ENCODE assay signal across 8 cellular contexts in the genomic region with DNA sequence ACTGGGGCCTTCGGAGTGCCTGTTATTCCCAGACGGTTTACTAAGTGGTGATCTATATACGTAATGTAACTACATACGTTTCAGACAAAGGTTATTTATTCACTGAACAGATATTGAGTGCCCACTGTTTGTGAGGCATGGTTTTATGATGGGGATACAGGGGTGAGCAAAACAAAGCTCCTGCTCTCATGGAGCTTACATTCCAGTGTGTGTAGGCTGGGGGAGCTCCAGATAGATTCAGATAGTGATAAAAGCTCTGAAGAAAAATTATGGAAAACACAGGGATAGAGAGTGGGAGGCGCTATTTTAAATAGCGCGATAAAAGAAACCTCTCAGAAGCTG. TPM values are rescaled to one million over a fixed set of nuclear protein-coding genes. Genes with fewer than 3 reads are reported as not detected.
DNase-seq lines count a peak whose midpoint lies in the region; ATAC-seq and TF ChIP-seq lines count a peak whose summit lies in the region.

No MANE protein-coding gene starts in this region.

- intact Hi-C loops in HCT116 (cut with micrococcal nuclease): no loop called here
- intact Hi-C loops in activated CD4-positive, alpha-beta memory T cell treated with anti-CD3 and anti-CD28 coated beads for 36 hours (cut with micrococcal nuclease): loop anchor here (2.0 kb wide), 1 partner anchor 814 kb away; a partner anchor contains a TSS
- intact Hi-C loops in posterior vena cava (cut with DNase I): loop anchor here in 1 of 2 donors (10.0 kb wide), 1 partner anchor 1130 kb away; no protein-coding TSS in a partner anchor

- H3K4me3 Mint-ChIP-seq in activated CD4-positive, alpha-beta memory T cell treated with anti-CD3 and anti-CD28 coated beads for 36 hours: peak overlapping the region; percentile 97
- H3K4me3 Mint-ChIP-seq in stimulated activated naive CD8-positive, alpha-beta T cell treated with anti-CD3 and anti-CD28 coated beads, Interleukin-15, Interleukin-2, amounts not matched to agents 100 ng/mL and 50 ng/mL, for 24 hours: peak overlapping the region; percentile 96

- POLR2A ChIA-PET in HCT116 (lab: Charles Lee): interaction anchor here (0.7 to 1.5 kb wide), 4 partner anchors 24 to 494 kb away, joined by 3 to 4 read pairs (median 3); no protein-coding TSS in a partner anchor
- POLR2A ChIA-PET in activated CD4-positive, alpha-beta memory T cell treated with anti-CD3 and anti-CD28 coated beads for 36 hours (lab: Charles Lee): interaction anchor here (1.1 to 1.2 kb wide), 3 partner anchors 9 to 95 kb away, joined by 3 to 4 read pairs (median 3); no protein-coding TSS in a partner anchor

- no peaks in the 10 kb centered on the region for H3K27me3 Mint-ChIP-seq in activated CD4-positive, alpha-beta memory T cell treated with anti-CD3 and anti-CD28 coated beads for 36 hours
- no peaks in the 10 kb centered on the region for H3K27me3 Mint-ChIP-seq in stimulated activated naive CD8-positive, alpha-beta T cell treated with anti-CD3 and anti-CD28 coated beads, Interleukin-15, Interleukin-2, amounts not matched to agents 100 ng/mL and 50 ng/mL, for 24 hours

- DNase-seq in HCT116 (ENCODE audit: low read depth, low spot score): no peak
- DNase-seq in activated CD4-positive, alpha-beta memory T cell treated with anti-CD3 and anti-CD28 coated beads for 36 hours: no peak
- DNase-seq in NCI-H187 (lab: John Stamatoyannopoulos, UW): no peak
- DNase-seq in cerebellum (ENCODE audit: low spot score): no peak
- no peak for DNase-seq in posterior vena cava (ENCODE audit: low spot score)

- H3K4me2 ChIP-seq in HCT116 (ENCODE audit: low read length): peak overlapping the region; percentile 92

- peaks cover 11 to 17% of the 10 kb centered on the region in 2 experiments for H3K4me1 ChIP-seq in HCT116 (ENCODE audit: control insufficient read depth in 1 of 2, insufficient read depth in 2 of 2, low read length in 2 of 2)
- peaks cover 10% of the 10 kb centered on the region for H3K4me1 ChIP-seq in iPS-15b (ENCODE audit: control insufficient read depth, insufficient read depth, low read length)

- TF ChIP-seq POLR2A in HCT116 (IDR thresholded peaks at IDR 0.05; ENCODE audit: borderline replicate concordance, extremely low read depth, insufficient read depth, insufficient read length): no peak

- H3K9me2 ChIP-seq in HCT116 (ENCODE audit: insufficient read depth): no peaks in the 10 kb centered on the region

- H2AFZ ChIP-seq in HCT116 (ENCODE audit: low read depth, low read length, poor library complexity, severe bottlenecking): peak overlapping the region; percentile 36

- H3K36me3 ChIP-seq in HCT116 (ENCODE audit: control insufficient read depth in 1 of 2, insufficient read depth in 2 of 2, low read length in 2 of 2): no peaks in the 10 kb centered on the region
- H3K36me3 ChIP-seq in iPS-15b (ENCODE audit: control insufficient read depth, insufficient read depth, low read length): no peaks in the 10 kb centered on the region

- no peaks in the 10 kb centered on the region for H4K20me1 ChIP-seq in HCT116 (ENCODE audit: insufficient read depth)

- H3K27ac Mint-ChIP-seq in activated CD4-positive, alpha-beta memory T cell treated with anti-CD3 and anti-CD28 coated beads for 36 hours: peak overlapping the region; percentile 96
- peak overlapping the region; percentile 98 for H3K27ac Mint-ChIP-seq in stimulated activated naive CD8-positive, alpha-beta T cell treated with anti-CD3 and anti-CD28 coated beads, Interleukin-15, Interleukin-2, amounts not matched to agents 100 ng/mL and 50 ng/mL, for 24 hours

- TF ChIP-seq RAD21 in HCT116 (IDR thresholded peaks at IDR 0.05; ENCODE audit: low read depth): peak; percentile 20; the same call in 1 of the 2 replicates

- no peaks in the 10 kb centered on the region for H3K9me3 Mint-ChIP-seq in activated CD4-positive, alpha-beta memory T cell treated with anti-CD3 and anti-CD28 coated beads for 36 hours
- H3K9me3 Mint-ChIP-seq in stimulated activated naive CD8-positive, alpha-beta T cell treated with anti-CD3 and anti-CD28 coated beads, Interleukin-15, Interleukin-2, amounts not matched to agents 100 ng/mL and 50 ng/mL, for 24 hours: no peaks in the 10 kb centered on the region

- RAD21 ChIA-PET in HCT116 (lab: Charles Lee; ENCODE audit: low non-redundant PET in 1 of 2, low total read pairs in 2 of 2, uncharacterized antibody in 2 of 2, unreplicated experiment in 2 of 2): interaction anchor here in 1 of 2 experiments (0.6 to 1.0 kb wide), 2 partner anchors 479 to 706 kb away, joined by 3 read pairs; no protein-coding TSS in a partner anchor

- peaks cover 33% of the 10 kb centered on the region for H3K4me1 Mint-ChIP-seq in activated CD4-positive, alpha-beta memory T cell treated with anti-CD3 and anti-CD28 coated beads for 36 hours (ENCODE audit: low read depth)
- H3K4me1 Mint-ChIP-seq in stimulated activated naive CD8-positive, alpha-beta T cell treated with anti-CD3 and anti-CD28 coated beads, Interleukin-15, Interleukin-2, amounts not matched to agents 100 ng/mL and 50 ng/mL, for 24 hours (ENCODE audit: low read depth): peaks cover 35% of the 10 kb centered on the region

- peaks cover 34% of the 10 kb centered on the region for H3K79me2 ChIP-seq in HCT116 (ENCODE audit: insufficient read depth, low read length)

- no peaks in the 10 kb centered on the region for H3K27me3 ChIP-seq in HCT116 (ENCODE audit: insufficient read depth, low read length)
- H3K27me3 ChIP-seq in iPS-15b (ENCODE audit: control insufficient read depth, insufficient read depth, low read length): no peaks in the 10 kb centered on the region

- ATAC-seq in HCT116 (no peak), GM18870 (IDR thresholded peaks at IDR 0.05; ENCODE audit: unreplicated experiment) (no peak)

- no peak for TF ChIP-seq CTCF in HCT116 (IDR thresholded peaks at IDR 0.05 in 2 of 3, conservative IDR thresholded peaks at IDR 0.05 in 1 of 3; ENCODE audit: borderline replicate concordance in 1 of 3, insufficient read depth in 1 of 3, low read depth in 2 of 3, low read length in 2 of 3)

- peak overlapping the region; percentile 95 for H3K27ac ChIP-seq in HCT116 (ENCODE audit: low read depth, low read length)

- no peaks in the 10 kb centered on the region for H3K9me3 ChIP-seq in HCT116 (ENCODE audit: control insufficient read depth in 1 of 2, insufficient read depth in 1 of 2, low read depth in 1 of 2, low read length in 2 of 2)
- no peaks in the 10 kb centered on the region for H3K9me3 ChIP-seq in iPS-15b (ENCODE audit: control insufficient read depth, insufficient read depth, low read length)

- BruUV-seq in HCT116 (replicated peaks; lab: Mats Ljungman, UMichigan): TSS peak; percentile 83

- CTCF ChIA-PET in HCT116 (lab: Charles Lee): interaction anchor here (0.6 kb wide), 1 partner anchor 336 kb away, joined by 3 read pairs; no protein-coding TSS in a partner anchor
- CTCF ChIA-PET in activated CD4-positive, alpha-beta memory T cell treated with anti-CD3 and anti-CD28 coated beads for 36 hours (lab: Charles Lee): interaction anchor here (1.5 to 1.9 kb wide), 3 partner anchors 9 to 479 kb away, joined by 6 to 14 read pairs (median 6); no protein-coding TSS in a partner anchor

- peak overlapping the region; percentile 91 for H3K9ac ChIP-seq in HCT116 (ENCODE audit: low read length)
- peak overlapping the region; percentile 47 for H3K9ac ChIP-seq in iPS-15b (ENCODE audit: low read depth, low read length)

- H3K4me3 ChIP-seq in HCT116 (replicated peaks in 1 of 2; ENCODE audit: low read depth in 1 of 2, low read length in 2 of 2) (peak overlapping the region; percentile 89 to 94), iPS-15b (ENCODE audit: low read depth, low read length) (peak overlapping the region; percentile 100)

- H3K36me3 Mint-ChIP-seq in activated CD4-positive, alpha-beta memory T cell treated with anti-CD3 and anti-CD28 coated beads for 36 hours: peaks cover 10% of the 10 kb centered on the region
- H3K36me3 Mint-ChIP-seq in stimulated activated naive CD8-positive, alpha-beta T cell treated with anti-CD3 and anti-CD28 coated beads, Interleukin-15, Interleukin-2, amounts not matched to agents 100 ng/mL and 50 ng/mL, for 24 hours (ENCODE audit: low read depth): peaks cover 15% of the 10 kb centered on the region

TF ChIP-seq in HCT116, 20 proteins besides CTCF, POLR2A, EP300 and RAD21:
- TF ChIP-seq EGR1 (IDR thresholded peaks at IDR 0.05; ENCODE audit: low read depth) (no peak), JUND (IDR thresholded peaks at IDR 0.05) (no peak), ZNF274 (IDR thresholded peaks at IDR 0.05; ENCODE audit: low read depth, low read length) (no peak), EZH2phosphoT487 (IDR thresholded peaks at IDR 0.05; ENCODE audit: borderline replicate concordance) (no peak)

RNA-seq across cellular contexts. Expression of a gene that starts 0.5 kb away (rescaled TPM):
- 25.8 TPM for total RNA-seq in HCT116 (2021; ENCODE audit: unreplicated experiment)
- polyA plus RNA-seq in HCT116 (2012): 19.8 and 23.4 TPM in 2 replicates
- total RNA-seq in activated CD4-positive, alpha-beta memory T cell treated with anti-CD3 and anti-CD28 coated beads for 36 hours: 10 to 100 TPM; 18.9 to 19.8 TPM
- 16.1 TPM for total RNA-seq in cerebellum
- 10 to 100 TPM; 25.3 to 26.4 TPM for total RNA-seq in posterior vena cava
